Comparison of ENCODE assay signal across 22 cellular contexts in genomic region chr6:167782698-167783517, GRCh38. TPM values are rescaled to one million over a fixed set of nuclear protein-coding genes. Genes with fewer than 3 reads are reported as not detected.
DNase-seq lines count a peak whose midpoint lies in the region; ATAC-seq and TF ChIP-seq lines count a peak whose summit lies in the region.
"Had no signal": no experiment of that assay in that cellular context is flagged by ENCODE, and none has a peak within 500 bp of the region (broad histone marks: within the 10 kb centered on the region; RNA-seq: fewer than 3 reads in every experiment).

No MANE protein-coding gene starts in this region.

- no peak overlapping the region for H3K4me3 Mint-ChIP-seq in T-cell
- H3K4me3 Mint-ChIP-seq: CD4-positive, alpha-beta T cell had no signal

- H3K27ac ChIP-seq in BLaER1: no peak overlapping the region
- H3K27ac ChIP-seq in uterus: no peak overlapping the region
- H3K27ac ChIP-seq: A549, SJCRH30 had no signal

- H3K9ac ChIP-seq in BLaER1: no peak overlapping the region

- CTCF ChIA-PET in GM10248 (lab: Yijun Ruan, JAX): interaction anchor here (1.1 kb wide), 1 partner anchor 73 kb away, joined by 3 read pairs; no protein-coding TSS in a partner anchor
- CTCF ChIA-PET in T-cell (lab: Charles Lee): no interaction called here

- peak; percentile 2 for DNase-seq in amniotic epithelial cell (ENCODE audit: low read depth)
- no peak for DNase-seq in left colon
- no peak for DNase-seq in omental fat pad (ENCODE audit: low spot score)
- DNase-seq in OCI-M2 (lab: John Stamatoyannopoulos, UW; ENCODE audit: unreplicated experiment): no peak
- DNase-seq in GM10248 (ENCODE audit: extremely low spot score): no peak
- no peak for DNase-seq in uterus
- no peak for DNase-seq in T-cell
- DNase-seq: BE2C, COR-L47, DMS79 treated with DMSO at 0.1 percent for 48 hours, KBM-7, MM.1S, NCI-H1092, NCI-H1436, NCI-H187 treated with DMSO at 0.1 percent for 48 hours, NCI-H2107, NCI-H69, SJCRH30 had no signal

- H3K36me3 Mint-ChIP-seq in T-cell: no peaks in the 10 kb centered on the region

- TF ChIP-seq CTCF in omental fat pad (IDR thresholded peaks at IDR 0.05): no peak
- TF ChIP-seq CTCF in GM10248 (IDR thresholded peaks at IDR 0.05; ENCODE audit: control extremely low read depth, extremely low read depth, low read depth, missing control alignments): no peak
- no peak for TF ChIP-seq CTCF in uterus (IDR thresholded peaks at IDR 0.05)

- H3K9me3 ChIP-seq in BLaER1 (no peaks in the 10 kb centered on the region), uterus (no peaks in the 10 kb centered on the region)
- H3K9me3 ChIP-seq: A549, BE2C, SJCRH30 had no signal

- TF ChIP-seq POLR2A in uterus (IDR thresholded peaks at IDR 0.05): no peak

- no peaks in the 10 kb centered on the region for H4K20me1 ChIP-seq in BLaER1

- ATAC-seq in left colon (peak; percentile 27), omental fat pad (ENCODE audit: low FRiP score) (peak; percentile 38), T-cell (replicated peaks in 1 of 4) (no peak)
- ATAC-seq: A549, GM12878 had no signal

- H3K36me3 ChIP-seq in BLaER1 (no peaks in the 10 kb centered on the region), uterus (no peaks in the 10 kb centered on the region)
- H3K36me3 ChIP-seq: BE2C, SJCRH30 had no signal

- H3K4me1 ChIP-seq in BLaER1 (peaks cover 19% of the 10 kb centered on the region), uterus (no peaks in the 10 kb centered on the region)
- H3K4me1 ChIP-seq: A549, BE2C, SJCRH30 had no signal

- peaks cover 6 to 16% of the 10 kb centered on the region in 2 donors for H3K27me3 Mint-ChIP-seq in T-cell

- H3K4me1 Mint-ChIP-seq in T-cell: no peaks in the 10 kb centered on the region

- H3K4me3 ChIP-seq in BLaER1 (no peak overlapping the region), uterus (no peak overlapping the region)
- H3K4me3 ChIP-seq: A549, GM12878, SJCRH30 had no signal

- no peaks in the 10 kb centered on the region for H3K9me3 Mint-ChIP-seq in T-cell
- H3K9me3 Mint-ChIP-seq: CD4-positive, alpha-beta T cell had no signal

- intact Hi-C loops in left colon (cut with DNase I, micrococcal nuclease): no loop called here
- intact Hi-C loops in uterus (cut with DNase I; ENCODE audit: low total_unique reads): no loop called here

- POLR2A ChIA-PET in GM10248 (lab: Yijun Ruan, JAX): no interaction called here
- POLR2A ChIA-PET in T-cell (lab: Charles Lee): no interaction called here

- H3K4me2 ChIP-seq in BLaER1: peak overlapping the region; percentile 42
- H3K4me2 ChIP-seq: A549 had no signal

- H3K27me3 ChIP-seq in BLaER1 (no peaks in the 10 kb centered on the region), uterus (no peaks in the 10 kb centered on the region)
- H3K27me3 ChIP-seq: BE2C had no signal

- no peak overlapping the region for H3K27ac Mint-ChIP-seq in T-cell
- H3K27ac Mint-ChIP-seq: CD4-positive, alpha-beta T cell had no signal

RNA-seq across cellular contexts. Expression of gene AFDN, which starts 43.8 kb away (rescaled TPM):
- total RNA-seq in left colon (100 to 1,000 TPM; 194 to 228 TPM), omental fat pad (100 to 1,000 TPM; 114 to 166 (median 125) TPM), uterus (100 to 1,000 TPM in 2 of 4 donors, 10 to 100 TPM in 2; 64.6 to 210 (median 120) TPM), T-cell (10 to 100 TPM; 10.6 to 30.3 (median 20.7) TPM)

Comparison
In these comparisons a context has a peak if more than half of its experiments do, and no peak if none do; other contexts are left out.
1. ATAC-seq: peak in left colon (single experiment) and omental fat pad (single experiment); none in T-cell (0 of 4).